ENCODE assay signal across 8 cellular contexts in genomic region chr2:108215794-108216211, GRCh38. TPM values are rescaled to one million over a fixed set of nuclear protein-coding genes. Genes with fewer than 3 reads are reported as not detected.
A peak's percentile ranks its signal among the peaks of the same experiment; 100 is the strongest.
DNase-seq lines count a peak whose midpoint lies in the region; ATAC-seq and TF ChIP-seq lines count a peak whose summit lies in the region.

No MANE protein-coding gene starts in this region.

- H3K4me2 ChIP-seq in osteoblast (ENCODE audit: insufficient read depth, low read length): peak overlapping the region; percentile 81

- intact Hi-C loops in Right ventricle myocardium inferior (cut with DNase I) (loop anchor here (10.0 kb wide), 1 partner anchor 369 kb away; no protein-coding TSS in a partner anchor), dorsolateral prefrontal cortex (cut with DNase I) (no loop called here)

- no peaks in the 10 kb centered on the region for H3K79me2 ChIP-seq in osteoblast (ENCODE audit: insufficient read depth, low read length)

- H3K27me3 ChIP-seq in cardiac muscle cell (no peaks in the 10 kb centered on the region), dorsolateral prefrontal cortex (no peaks in the 10 kb centered on the region), osteoblast (ENCODE audit: insufficient read depth, low read length) (peaks cover 5% of the 10 kb centered on the region)

- H3K4me1 ChIP-seq in cardiac muscle cell (ENCODE audit: low read depth): no peaks in the 10 kb centered on the region
- peaks cover 8% of the 10 kb centered on the region for H3K4me1 ChIP-seq in osteoblast (ENCODE audit: insufficient read depth, low read length)

- peak overlapping the region; percentile 97 for H2AFZ ChIP-seq in osteoblast (ENCODE audit: low read length)

- H3K27ac ChIP-seq in cardiac muscle cell (no peak overlapping the region), dorsolateral prefrontal cortex (no peak overlapping the region), osteoblast (ENCODE audit: low read depth, low read length) (peak overlapping the region; percentile 2)

- H3K9me3 ChIP-seq in cardiac muscle cell (ENCODE audit: low read depth): no peaks in the 10 kb centered on the region
- H3K9me3 ChIP-seq in osteoblast (ENCODE audit: low read depth, low read length): no peaks in the 10 kb centered on the region

- H3K36me3 ChIP-seq in cardiac muscle cell (no peaks in the 10 kb centered on the region), osteoblast (ENCODE audit: insufficient read depth, low read length) (no peaks in the 10 kb centered on the region)

- H4K20me1 ChIP-seq in osteoblast (ENCODE audit: insufficient read depth, low read length): no peaks in the 10 kb centered on the region

- DNase-seq in cardiac muscle cell (ENCODE audit: low read depth in 1 of 2, low spot score in 1 of 2) (peak; percentile 4 to 57), Right ventricle myocardium inferior (ENCODE audit: missing footprints) (no peak), NCI-H460 (ENCODE audit: extremely low read depth, low read depth) (peak; percentile 32), dorsolateral prefrontal cortex (no peak), osteoblast (ENCODE audit: insufficient read length, low spot score, missing footprints) (no peak), NCI-H524 treated with DMSO at 0.1 percent for 48 hours (lab: John Stamatoyannopoulos, UW) (no peak), putamen (ENCODE audit: low spot score) (no peak)

- ATAC-seq in Right ventricle myocardium inferior: no peak
- no peak for ATAC-seq in HG02623 (IDR thresholded peaks at IDR 0.05; ENCODE audit: unreplicated experiment)

- peak; percentile 46 for TF ChIP-seq CTCF in cardiac muscle cell (IDR thresholded peaks at IDR 0.05; ENCODE audit: low read depth, low read length)
- TF ChIP-seq CTCF in dorsolateral prefrontal cortex (IDR thresholded peaks at IDR 0.05 in 54 of 56, conservative IDR thresholded peaks at IDR 0.05 in 2 of 56; ENCODE audit: low read depth in 1 of 56, partially characterized antibody in 56 of 56): peak in 29 of 56 donors; percentile 8 to 48 (median 25)
- TF ChIP-seq CTCF in osteoblast (IDR thresholded peaks at IDR 0.05; ENCODE audit: extremely low read depth, low read depth, low read length): peak; percentile 72

- no peak overlapping the region for H3K4me3 ChIP-seq in cardiac muscle cell
- no peak overlapping the region for H3K4me3 ChIP-seq in dorsolateral prefrontal cortex
- peak overlapping the region; percentile 58 for H3K4me3 ChIP-seq in osteoblast (ENCODE audit: insufficient read depth, low read length)

RNA-seq across cellular contexts. Expression of gene SULT1C3, which starts 24.0 kb away (rescaled TPM):
- total RNA-seq in cardiac muscle cell (not detected in 2 replicates), Right ventricle myocardium inferior (not detected), dorsolateral prefrontal cortex (not detected), osteoblast (not detected in 2 replicates)
- not detected in 2 replicates for polyA plus RNA-seq in cardiac muscle cell
- total RNA-seq in NCI-H460 (2014; rRNA removed; shearing (Covaris generic)): not detected in 2 replicates
- polyA plus RNA-seq in NCI-H460 (2014; cell fraction: nucleus; rRNA removed): not detected in 2 replicates

Comparison
In these comparisons a context has a peak if more than half of its experiments do, and no peak if none do; other contexts are left out.
1. DNase-seq: peak in cardiac muscle cell (2 of 2) and NCI-H460 (single experiment); none in Right ventricle myocardium inferior (single experiment), dorsolateral prefrontal cortex (0 of 10), osteoblast (single experiment), NCI-H524 treated with DMSO at 0.1 percent for 48 hours (single experiment) and putamen (single experiment).
2. Peak in every context shown above with its lines, with median percentiles within 50 percentile points of each other: CTCF ChIP-seq.